9 cellular contexts compared by ENCODE assay signal in the genomic region with DNA sequence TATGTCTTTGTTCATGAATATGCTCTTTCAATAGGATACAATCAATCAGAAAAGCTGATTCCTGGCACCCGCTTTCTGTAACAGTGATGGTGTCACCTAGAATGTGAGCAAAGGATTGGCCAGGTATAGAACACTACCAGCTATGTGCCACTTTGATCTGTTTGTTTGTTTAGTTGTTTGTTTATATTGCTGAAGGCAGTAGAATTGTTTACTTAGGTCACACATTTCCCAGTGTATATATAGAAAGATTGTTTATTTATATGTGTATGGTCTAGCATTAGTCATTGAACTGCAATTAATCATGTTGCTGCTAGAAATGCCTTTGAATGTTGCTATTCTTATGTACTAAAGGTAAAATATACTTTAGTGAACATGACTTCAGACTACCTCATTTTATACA.
"Had no signal": no experiment of that assay in that cellular context is flagged by ENCODE, and none has a peak within 500 bp of the region (broad histone marks: within the 10 kb centered on the region; RNA-seq: fewer than 3 reads in every experiment).

No MANE protein-coding gene starts in this region.

- H3K4me3 ChIP-seq: GM23248, HAP-1 had no signal

- H3K36me3 Mint-ChIP-seq: IgD-negative memory B cell had no signal

- H3K9me3 Mint-ChIP-seq: HFFc6 had no signal

- FAIRE-seq: HTR-8/SVneo had no signal

- ATAC-seq: HCT116 had no signal

- H3K4me3 Mint-ChIP-seq: HFFc6, IgD-negative memory B cell had no signal

- H3K4me1 Mint-ChIP-seq: IgD-negative memory B cell had no signal

- DNase-seq: GM23248, GOT3, H7, HFFc6, KBM-7 had no signal

- H3K27ac Mint-ChIP-seq: HFFc6, IgD-negative memory B cell had no signal

- H3K27me3 Mint-ChIP-seq: IgD-negative memory B cell had no signal
